In genomic region chr11:58596621-58597020, GRCh38 we compare ENCODE assay signal across 23 cellular contexts. TPM values are rescaled to one million over a fixed set of nuclear protein-coding genes. Genes with fewer than 3 reads are reported as not detected.
DNase-seq lines count a peak whose midpoint lies in the region; ATAC-seq and TF ChIP-seq lines count a peak whose summit lies in the region.
"Had no signal": no experiment of that assay in that cellular context is flagged by ENCODE, and none has a peak within 500 bp of the region (broad histone marks: within the 10 kb centered on the region; RNA-seq: fewer than 3 reads in every experiment).

No MANE protein-coding gene starts in this region.

- H3K4me1 ChIP-seq in CD8-positive, alpha-beta T cell (ENCODE audit: insufficient read depth, low read length) = peaks cover 46% of the 10 kb centered on the region
- peaks cover 10 to 50% of the 10 kb centered on the region in 2 donors for H3K4me1 ChIP-seq in mucosa of rectum (ENCODE audit: control insufficient read depth in 2 of 2, insufficient read depth in 2 of 2, low read length in 2 of 2)
- H3K4me1 ChIP-seq in CD8-positive, alpha-beta memory T cell (ENCODE audit: insufficient read depth, low read length) = peaks cover 43% of the 10 kb centered on the region
- H3K4me1 ChIP-seq: BE2C, uterus had no signal

- POLR2A ChIA-PET in CD8-positive, alpha-beta T cell (lab: Charles Lee) = interaction anchor here (1.2 kb wide), 1 partner anchor 18 kb away, joined by 3 read pairs; no protein-coding TSS in a partner anchor
- POLR2A ChIA-PET in CD8-positive, alpha-beta memory T cell (lab: Charles Lee) = no interaction called here

- H3K9me3 Mint-ChIP-seq in T-helper 2 cell treated with Interferon-gamma antibody and Interleukin-4, amounts not matched to agents 5 μg/mL and 100 μg/mL, for 36 hours = no peaks in the 10 kb centered on the region
- H3K9me3 Mint-ChIP-seq in CD8-positive, alpha-beta T cell = no peaks in the 10 kb centered on the region
- no peaks in the 10 kb centered on the region for H3K9me3 Mint-ChIP-seq in activated T-helper 17 cell treated with anti-CD3 and anti-CD28 coated beads, Interleukin-2, amount 50 U/mL, for 72 hours
- no peaks in the 10 kb centered on the region for H3K9me3 Mint-ChIP-seq in CD8-positive, alpha-beta memory T cell
- H3K9me3 Mint-ChIP-seq: brain, immature natural killer cell had no signal

- peak overlapping the region; percentile 56 for H3K27ac Mint-ChIP-seq in T-helper 2 cell treated with Interferon-gamma antibody and Interleukin-4, amounts not matched to agents 5 μg/mL and 100 μg/mL, for 36 hours
- peak overlapping the region; percentile 87 for H3K27ac Mint-ChIP-seq in CD8-positive, alpha-beta T cell
- H3K27ac Mint-ChIP-seq in activated T-helper 17 cell treated with anti-CD3 and anti-CD28 coated beads, Interleukin-2, amount 50 U/mL, for 72 hours = peak overlapping the region; percentile 7
- H3K27ac Mint-ChIP-seq in CD8-positive, alpha-beta memory T cell = peak overlapping the region in 2 of 8 donors; percentile 9 to 46

- no peaks in the 10 kb centered on the region for H3K27me3 ChIP-seq in CD8-positive, alpha-beta T cell (ENCODE audit: insufficient read depth, low read length)
- no peaks in the 10 kb centered on the region for H3K27me3 ChIP-seq in mucosa of rectum (ENCODE audit: control insufficient read depth in 2 of 2, insufficient read depth in 2 of 2, low read length in 2 of 2)
- no peaks in the 10 kb centered on the region for H3K27me3 ChIP-seq in CD8-positive, alpha-beta memory T cell (ENCODE audit: insufficient read depth, low read length, poor library complexity, severe bottlenecking)
- H3K27me3 ChIP-seq: BE2C, left lung, MG63, neutrophil, uterus had no signal

- no peaks in the 10 kb centered on the region for H3K9me3 ChIP-seq in CD8-positive, alpha-beta T cell (ENCODE audit: low read length)
- H3K9me3 ChIP-seq in mucosa of rectum (ENCODE audit: control insufficient read depth in 2 of 2, low read length in 2 of 2) = no peaks in the 10 kb centered on the region
- H3K9me3 ChIP-seq in CD8-positive, alpha-beta memory T cell (ENCODE audit: low read length) = no peaks in the 10 kb centered on the region
- H3K9me3 ChIP-seq: BE2C, left lung, MG63, neutrophil, uterus had no signal

- DNase-seq in T-helper 2 cell treated with Interferon-gamma antibody and Interleukin-4, amounts not matched to agents 5 μg/mL and 100 μg/mL, for 36 hours (ENCODE audit: low spot score) = no peak
- DNase-seq in T-helper 2 cell (no peak), cerebellum (ENCODE audit: low spot score) (no peak)
- DNase-seq in CD8-positive, alpha-beta T cell = no peak
- no peak for DNase-seq in CD8-positive, alpha-beta memory T cell
- DNase-seq: 8988T; activated CD8-positive, alpha-beta memory T cell treated with anti-CD3 and anti-CD28 coated beads, Interleukin-2, amount 50 U/mL, for 48 hours; BE2C; immature natural killer cell; IMR-90; left lung; MG63; NCI-H1436; NCI-H2171 treated with DMSO at 0.1 percent for 48 hours; NCI-H526 treated with DMSO at 0.1 percent for 48 hours; stimulated activated CD4-positive, alpha-beta T cell treated with anti-CD3 and anti-CD28 coated beads, Interleukin-4, amount 100 ng/mL, for 24 hours; uterus had no signal

- H3K27me3 Mint-ChIP-seq in T-helper 2 cell treated with Interferon-gamma antibody and Interleukin-4, amounts not matched to agents 5 μg/mL and 100 μg/mL, for 36 hours (ENCODE audit: low read depth) = no peaks in the 10 kb centered on the region
- H3K27me3 Mint-ChIP-seq in CD8-positive, alpha-beta T cell (ENCODE audit: low read depth) = no peaks in the 10 kb centered on the region
- no peaks in the 10 kb centered on the region for H3K27me3 Mint-ChIP-seq in activated T-helper 17 cell treated with anti-CD3 and anti-CD28 coated beads, Interleukin-2, amount 50 U/mL, for 72 hours
- no peaks in the 10 kb centered on the region for H3K27me3 Mint-ChIP-seq in CD8-positive, alpha-beta memory T cell
- H3K27me3 Mint-ChIP-seq: brain had no signal

- no peak overlapping the region for H3K4me3 ChIP-seq in CD8-positive, alpha-beta T cell (ENCODE audit: low read depth, low read length)
- H3K4me3 ChIP-seq in mucosa of rectum (ENCODE audit: low read length in 2 of 2) = no peak overlapping the region
- no peak overlapping the region for H3K4me3 ChIP-seq in CD8-positive, alpha-beta memory T cell (ENCODE audit: low read length)
- H3K4me3 ChIP-seq: left lung, MG63, uterus had no signal

- H3K36me3 ChIP-seq in CD8-positive, alpha-beta T cell (ENCODE audit: insufficient read depth, low read length) = no peaks in the 10 kb centered on the region
- no peaks in the 10 kb centered on the region for H3K36me3 ChIP-seq in mucosa of rectum (ENCODE audit: control insufficient read depth in 2 of 2, insufficient read depth in 2 of 2, low read length in 2 of 2)
- no peaks in the 10 kb centered on the region for H3K36me3 ChIP-seq in CD8-positive, alpha-beta memory T cell (ENCODE audit: insufficient read depth, low read length)
- H3K36me3 ChIP-seq: uterus had no signal

- H3K4me3 Mint-ChIP-seq in T-helper 2 cell treated with Interferon-gamma antibody and Interleukin-4, amounts not matched to agents 5 μg/mL and 100 μg/mL, for 36 hours = peak overlapping the region; percentile 7
- peak overlapping the region; percentile 15 for H3K4me3 Mint-ChIP-seq in CD8-positive, alpha-beta T cell
- peak overlapping the region; percentile 57 for H3K4me3 Mint-ChIP-seq in activated T-helper 17 cell treated with anti-CD3 and anti-CD28 coated beads, Interleukin-2, amount 50 U/mL, for 72 hours
- no peak overlapping the region for H3K4me3 Mint-ChIP-seq in CD8-positive, alpha-beta memory T cell
- H3K4me3 Mint-ChIP-seq: brain, immature natural killer cell had no signal

- no peak overlapping the region for H3K27ac ChIP-seq in CD8-positive, alpha-beta T cell (ENCODE audit: low read depth, low read length)
- peak overlapping the region; percentile 57 to 62 for H3K27ac ChIP-seq in mucosa of rectum (ENCODE audit: low read depth in 2 of 2, low read length in 2 of 2)
- no peak overlapping the region for H3K27ac ChIP-seq in CD8-positive, alpha-beta memory T cell (ENCODE audit: low read depth, low read length)
- H3K27ac ChIP-seq: HL-60, left lung, neutrophil, uterus had no signal

- intact Hi-C loops in CD8-positive, alpha-beta T cell (cut with DNase I, micrococcal nuclease) = loop anchor here in 1 of 2 experiments (2.0 to 5.0 kb wide), 2 partner anchors 14 to 34 kb away; no protein-coding TSS in a partner anchor

- peaks cover 51% of the 10 kb centered on the region for H3K36me3 Mint-ChIP-seq in T-helper 2 cell treated with Interferon-gamma antibody and Interleukin-4, amounts not matched to agents 5 μg/mL and 100 μg/mL, for 36 hours (ENCODE audit: low read depth)
- peaks cover 37% of the 10 kb centered on the region for H3K36me3 Mint-ChIP-seq in CD8-positive, alpha-beta T cell
- peaks cover 93% of the 10 kb centered on the region for H3K36me3 Mint-ChIP-seq in activated T-helper 17 cell treated with anti-CD3 and anti-CD28 coated beads, Interleukin-2, amount 50 U/mL, for 72 hours (ENCODE audit: low read depth)
- H3K36me3 Mint-ChIP-seq in CD8-positive, alpha-beta memory T cell = peaks cover 0 to 37% (median 14%) of the 10 kb centered on the region in 3 donors

- peaks cover 71% of the 10 kb centered on the region for H3K4me1 Mint-ChIP-seq in T-helper 2 cell treated with Interferon-gamma antibody and Interleukin-4, amounts not matched to agents 5 μg/mL and 100 μg/mL, for 36 hours (ENCODE audit: low read depth)
- peaks cover 87% of the 10 kb centered on the region for H3K4me1 Mint-ChIP-seq in CD8-positive, alpha-beta T cell (ENCODE audit: low read depth)
- H3K4me1 Mint-ChIP-seq in activated T-helper 17 cell treated with anti-CD3 and anti-CD28 coated beads, Interleukin-2, amount 50 U/mL, for 72 hours = peaks cover 64% of the 10 kb centered on the region
- peaks cover 79 to 94% (median 94%) of the 10 kb centered on the region in 3 donors for H3K4me1 Mint-ChIP-seq in CD8-positive, alpha-beta memory T cell

- TF ChIP-seq CTCF in CD8-positive, alpha-beta T cell (IDR thresholded peaks at IDR 0.05) = no peak

- CTCF ChIA-PET in CD8-positive, alpha-beta T cell (lab: Charles Lee) = interaction anchor here (4.5 kb wide), 1 partner anchor 28 kb away, joined by 19 read pairs; no protein-coding TSS in a partner anchor
- CTCF ChIA-PET in CD8-positive, alpha-beta memory T cell (lab: Charles Lee) = interaction anchor here (1.0 kb wide), 1 partner anchor 29 kb away, joined by 3 read pairs; no protein-coding TSS in a partner anchor

- ATAC-seq in CD8-positive, alpha-beta T cell = no peak
- ATAC-seq in activated T-helper 17 cell treated with anti-CD3 and anti-CD28 coated beads, Interleukin-2, amount 50 U/mL, for 72 hours (replicated peaks) = no peak
- no peak for ATAC-seq in HG03196 (IDR thresholded peaks at IDR 0.05; ENCODE audit: unreplicated experiment)
- ATAC-seq: left lung had no signal

- H3K9ac ChIP-seq in mucosa of rectum (ENCODE audit: low read depth in 1 of 2, low read length in 2 of 2) = no peak overlapping the region

RNA-seq across cellular contexts. Expression of gene ZFP91, which starts 17.8 kb away (rescaled TPM):
- 10 to 100 TPM; 56.1 to 56.5 TPM for total RNA-seq in CD8-positive, alpha-beta T cell
- 10 to 100 TPM; 45.7 to 47.4 TPM for total RNA-seq in activated T-helper 17 cell treated with anti-CD3 and anti-CD28 coated beads, Interleukin-2, amount 50 U/mL, for 72 hours
- total RNA-seq in CD8-positive, alpha-beta memory T cell = 10 to 100 TPM; 61.0 to 61.7 TPM
- polyA plus RNA-seq in CD8-positive, alpha-beta memory T cell = 6.9 TPM
- total RNA-seq in cerebellum = 43.4 TPM

RNA-seq across cellular contexts. Expression of gene LPXN, which starts 21.0 kb away (rescaled TPM):
- total RNA-seq in CD8-positive, alpha-beta T cell = 10 to 100 TPM; 28.1 to 31.3 TPM
- total RNA-seq in activated T-helper 17 cell treated with anti-CD3 and anti-CD28 coated beads, Interleukin-2, amount 50 U/mL, for 72 hours = 100 to 1,000 TPM; 234 to 320 TPM
- 100 to 1,000 TPM; 168 to 175 TPM for total RNA-seq in CD8-positive, alpha-beta memory T cell
- polyA plus RNA-seq in CD8-positive, alpha-beta memory T cell = 264 TPM
- total RNA-seq in cerebellum = 4.5 TPM

RNA-seq across cellular contexts. Expression of gene CNTF, which starts 25.8 kb away (rescaled TPM):
- total RNA-seq in CD8-positive, alpha-beta T cell = 1 to 10 TPM; 3.7 TPM
- total RNA-seq in activated T-helper 17 cell treated with anti-CD3 and anti-CD28 coated beads, Interleukin-2, amount 50 U/mL, for 72 hours = 1 to 10 TPM; 4.1 to 5.5 TPM
- 1 to 10 TPM; 2.9 to 3.4 TPM for total RNA-seq in CD8-positive, alpha-beta memory T cell
- polyA plus RNA-seq in CD8-positive, alpha-beta memory T cell = not detected
- total RNA-seq in cerebellum = 3.7 TPM

Comparison
In these comparisons a context has a peak if more than half of its experiments do, and no peak if none do; other contexts are left out.
1. H3K4me3 Mint-ChIP-seq: peak in T-helper 2 cell treated with Interferon-gamma antibody and Interleukin-4, amounts not matched to agents 5 μg/mL and 100 μg/mL, for 36 hours (single experiment), CD8-positive, alpha-beta T cell (single experiment) and activated T-helper 17 cell treated with anti-CD3 and anti-CD28 coated beads, Interleukin-2, amount 50 U/mL, for 72 hours (single experiment); none in CD8-positive, alpha-beta memory T cell (0 of 7).
2. H3K27ac ChIP-seq: peak in mucosa of rectum (2 of 2); none in CD8-positive, alpha-beta T cell (single experiment) and CD8-positive, alpha-beta memory T cell (single experiment).
3. RNA of gene LPXN, which starts 21.0 kb away (total RNA-seq): 234 to 320 TPM in activated T-helper 17 cell treated with anti-CD3 and anti-CD28 coated beads, Interleukin-2, amount 50 U/mL, for 72 hours and 168 to 175 TPM in CD8-positive, alpha-beta memory T cell; 28.1 to 31.3 TPM in CD8-positive, alpha-beta T cell and 4.5 TPM in cerebellum (single experiment); every median in the first group is over 4 times any median in the second.